ENCODE assay signal across 8 cellular contexts in the genomic region with DNA sequence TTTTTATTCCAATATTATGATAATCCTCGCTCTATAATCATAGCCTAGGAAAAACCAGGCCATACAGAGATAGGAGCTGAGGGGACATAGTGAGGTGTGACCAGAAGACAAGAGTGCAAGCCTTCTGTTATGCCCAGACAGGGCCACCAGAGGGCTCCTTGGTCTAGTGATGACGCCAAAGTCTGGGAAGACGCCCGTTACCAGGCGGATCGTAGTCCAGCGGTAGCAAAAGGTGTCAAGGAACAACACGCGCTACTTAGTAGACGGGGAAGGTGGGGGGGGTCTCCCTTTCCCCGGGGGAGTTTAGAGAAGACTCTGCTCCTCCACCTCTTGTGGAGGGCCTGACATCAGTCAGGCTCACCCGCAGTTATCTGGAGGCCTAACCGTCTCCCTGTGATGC.
A peak's percentile ranks its signal among the peaks of the same experiment; 100 is the strongest.
DNase-seq lines count a peak whose midpoint lies in the region; ATAC-seq and TF ChIP-seq lines count a peak whose summit lies in the region.
"Not testable (repeated sequence)": the region's sequence is repeated elsewhere in the genome, so short reads cannot be mapped to it uniquely, and the experiment has no call there.

No MANE protein-coding gene starts in this region.

- WGBS in iPS DF 6.9 (ENCODE audit: insufficient coverage, insufficient read length), result no CpG with 5 or more reads among the region's 13 CpGs

- H3K79me2 ChIP-seq in PC-3 (ENCODE audit: low read length), result not testable (repeated sequence)

- H3F3A ChIP-seq in PC-3 (ENCODE audit: low read length, unreplicated experiment), result not testable (repeated sequence)

- not testable (repeated sequence) for H3K9me3 ChIP-seq in PC-3 (ENCODE audit: low read length); iPS DF 6.9 (ENCODE audit: control insufficient read depth, insufficient read depth, low read length)

- POLR2A ChIA-PET in PC-3 (lab: Charles Lee; ENCODE audit: unreplicated experiment), result not testable (repeated sequence)

- intact Hi-C loops in PC-3 (cut with micrococcal nuclease), result loop anchor here (10.0 kb wide), 1 partner anchor 612 kb away; no protein-coding TSS in a partner anchor

- DNase-seq in ACHN (peak; percentile 14), ELF-1 (ENCODE audit: low read depth, low spot score) (peak; percentile 37), LHCN-M2 (ENCODE audit: low read depth) (peak; percentile 21), PC-3 (peak; percentile 57), choroid plexus epithelial cell (ENCODE audit: low read depth) (peak; percentile 50), iPS DF 6.9 (ENCODE audit: low read depth, low spot score) (peak; percentile 22)
- peak; percentile 15 for DNase-seq in activated CD4-positive, alpha-beta T cell treated with anti-CD3 and anti-CD28 coated beads for 48 hours
- not testable (repeated sequence) for DNase-seq in progenitor cell of endocrine pancreas (ENCODE audit: low spot score, unreplicated experiment)

- H2AFZ ChIP-seq in PC-3 (ENCODE audit: low read length), result not testable (repeated sequence)

- not testable (repeated sequence) for H3K9me2 ChIP-seq in PC-3 (replicated peaks; ENCODE audit: low read length)

- not testable (repeated sequence) for H3K4me1 ChIP-seq in PC-3 (ENCODE audit: insufficient read depth, low read length); iPS DF 6.9 (ENCODE audit: control insufficient read depth, insufficient read depth, low read length)

- H3K36me3 Mint-ChIP-seq in progenitor cell of endocrine pancreas (ENCODE audit: insufficient read depth), result not testable (repeated sequence)

- H3K27ac ChIP-seq in PC-3 (ENCODE audit: low read length); iPS DF 6.9 (ENCODE audit: low read length): not testable (repeated sequence)

- in situ Hi-C loops in ACHN (cut with HindIII; ENCODE audit: low pct_ligation_motif_present, low pct_unique_long_range_greater_than_20kb, low sequenced_read_pairs), result not testable (repeated sequence)

- H3K9me3 Mint-ChIP-seq in progenitor cell of endocrine pancreas (ENCODE audit: low read depth), result not testable (repeated sequence)

- H3K36me3 ChIP-seq in PC-3 (ENCODE audit: low read depth, low read length); iPS DF 6.9 (ENCODE audit: control insufficient read depth, insufficient read depth, low read length): not testable (repeated sequence)

- H3K9ac ChIP-seq in PC-3 (ENCODE audit: low read length), result not testable (repeated sequence)

- not testable (repeated sequence) for BruUV-seq in PC-3 (replicated peaks; lab: Mats Ljungman, UMichigan)

- CTCF ChIA-PET in PC-3 (lab: Charles Lee), result not testable (repeated sequence)

- H3K4me2 ChIP-seq in PC-3 (ENCODE audit: low read length), result not testable (repeated sequence)

- H3K4me3 ChIP-seq in PC-3 (ENCODE audit: low read length); choroid plexus epithelial cell (ENCODE audit: low read depth, low read length); iPS DF 6.9 (ENCODE audit: low read length): not testable (repeated sequence)

- H3K27ac Mint-ChIP-seq in progenitor cell of endocrine pancreas, result not testable (repeated sequence)

- ATAC-seq in PC-3, result not testable (repeated sequence)

- H3K4me1 Mint-ChIP-seq in progenitor cell of endocrine pancreas (ENCODE audit: low read depth), result not testable (repeated sequence)

- H3K27me3 Mint-ChIP-seq in progenitor cell of endocrine pancreas, result peaks cover 19% of the 10 kb centered on the region

- H3K27me3 ChIP-seq in PC-3 (ENCODE audit: low read length); iPS DF 6.9 (ENCODE audit: control insufficient read depth, insufficient read depth, low read length): not testable (repeated sequence)

- not testable (repeated sequence) for H3K4me3 Mint-ChIP-seq in progenitor cell of endocrine pancreas (ENCODE audit: low read depth)

- not testable (repeated sequence) for TF ChIP-seq CTCF in PC-3 (conservative IDR thresholded peaks at IDR 0.05; ENCODE audit: low read depth, low read length)
- TF ChIP-seq CTCF in choroid plexus epithelial cell (conservative IDR thresholded peaks at IDR 0.05; ENCODE audit: low read depth, low read length) (peak; percentile 44), progenitor cell of endocrine pancreas (IDR thresholded peaks at IDR 0.05; ENCODE audit: unreplicated experiment) (peak; percentile 32)

- not testable (repeated sequence) for H4K20me1 ChIP-seq in PC-3 (ENCODE audit: low read length)
